ENCODE assay signal across 8 cellular contexts in genomic region chr10:6164271-6165095, GRCh38. TPM values are rescaled to one million over a fixed set of nuclear protein-coding genes. Genes with fewer than 3 reads are reported as not detected.
DNase-seq lines count a peak whose midpoint lies in the region; ATAC-seq and TF ChIP-seq lines count a peak whose summit lies in the region.

No MANE protein-coding gene starts in this region.

- H3K4me3 ChIP-seq in kidney epithelial cell (ENCODE audit: low read depth, low read length) (peak overlapping the region; percentile 79), tibial nerve (peak overlapping the region; percentile 61 to 87 (median 82))

- H3K9me3 Mint-ChIP-seq in activated T-cell treated with anti-CD3 and anti-CD28 coated beads, Interleukin-2, amount 50 U/mL, for 4 hours = no peaks in the 10 kb centered on the region
- no peaks in the 10 kb centered on the region for H3K9me3 Mint-ChIP-seq in activated naive CD8-positive, alpha-beta T cell treated with anti-CD3 and anti-CD28 coated beads, Interleukin-2, amount 50 U/mL, for 24 hours

- H3K27ac ChIP-seq in tibial nerve = peak overlapping the region; percentile 90 to 97 (median 94)

- H3K27me3 ChIP-seq in kidney epithelial cell (ENCODE audit: control insufficient read depth, insufficient read depth, low read length) = no peaks in the 10 kb centered on the region
- H3K27me3 ChIP-seq in tibial nerve = no peaks in the 10 kb centered on the region

- ATAC-seq in activated T-cell treated with anti-CD3 and anti-CD28 coated beads, Interleukin-2, amount 50 U/mL, for 4 hours = peak in 1 of 2 donors; percentile 23
- ATAC-seq in activated naive CD8-positive, alpha-beta T cell treated with anti-CD3 and anti-CD28 coated beads, Interleukin-2, amount 50 U/mL, for 24 hours = peak; percentile 11

- peaks cover 51% of the 10 kb centered on the region for H3K4me1 Mint-ChIP-seq in activated T-cell treated with anti-CD3 and anti-CD28 coated beads, Interleukin-2, amount 50 U/mL, for 4 hours (ENCODE audit: low read depth)
- peaks cover 66% of the 10 kb centered on the region for H3K4me1 Mint-ChIP-seq in activated naive CD8-positive, alpha-beta T cell treated with anti-CD3 and anti-CD28 coated beads, Interleukin-2, amount 50 U/mL, for 24 hours

- DNase-seq in activated T-cell treated with anti-CD3 and anti-CD28 coated beads, Interleukin-2, amount 50 U/mL, for 4 hours = no peak
- no peak for DNase-seq in activated T-cell treated with anti-CD3 and anti-CD28 coated beads, Interleukin-2, amount 50 U/mL, for 1 hour
- no peak for DNase-seq in activated naive CD8-positive, alpha-beta T cell treated with anti-CD3 and anti-CD28 coated beads, Interleukin-2, amount 50 U/mL, for 24 hours
- DNase-seq in kidney epithelial cell (ENCODE audit: low read depth) (no peak), tibial nerve (ENCODE audit: low spot score in 2 of 2) (no peak), D341Med (ENCODE audit: low spot score) (no peak), NCI-H187 (lab: John Stamatoyannopoulos, UW) (no peak)
- DNase-seq in NK-92 treated with Interleukin-12 subunit alpha and Interleukin-12 subunit beta, amount 100 ng/mL, for 24 hours (lab: John Stamatoyannopoulos, UW) = no peak

- no peaks in the 10 kb centered on the region for H3K27me3 Mint-ChIP-seq in activated T-cell treated with anti-CD3 and anti-CD28 coated beads, Interleukin-2, amount 50 U/mL, for 4 hours (ENCODE audit: low read depth)
- no peaks in the 10 kb centered on the region for H3K27me3 Mint-ChIP-seq in activated naive CD8-positive, alpha-beta T cell treated with anti-CD3 and anti-CD28 coated beads, Interleukin-2, amount 50 U/mL, for 24 hours

- no peak for TF ChIP-seq EP300 in tibial nerve (IDR thresholded peaks at IDR 0.05)

- peaks cover 16% of the 10 kb centered on the region for H3K36me3 Mint-ChIP-seq in activated T-cell treated with anti-CD3 and anti-CD28 coated beads, Interleukin-2, amount 50 U/mL, for 4 hours (ENCODE audit: insufficient read depth)
- H3K36me3 Mint-ChIP-seq in activated naive CD8-positive, alpha-beta T cell treated with anti-CD3 and anti-CD28 coated beads, Interleukin-2, amount 50 U/mL, for 24 hours (ENCODE audit: low read depth) = peaks cover 29% of the 10 kb centered on the region

- peaks cover 0 to 66% (median 15%) of the 10 kb centered on the region in 4 donors for H3K4me1 ChIP-seq in tibial nerve

- no peak for TF ChIP-seq POLR2A in tibial nerve (IDR thresholded peaks at IDR 0.05)

- 20 to 26% methylated on average over 16 of the region's 16 CpGs for WGBS in tibial nerve, 2 donors

- H3K4me3 Mint-ChIP-seq in activated T-cell treated with anti-CD3 and anti-CD28 coated beads, Interleukin-2, amount 50 U/mL, for 4 hours = peak overlapping the region; percentile 96
- H3K4me3 Mint-ChIP-seq in activated naive CD8-positive, alpha-beta T cell treated with anti-CD3 and anti-CD28 coated beads, Interleukin-2, amount 50 U/mL, for 24 hours = peak overlapping the region; percentile 98

- H3K36me3 ChIP-seq in kidney epithelial cell (ENCODE audit: control insufficient read depth, insufficient read depth, low read length) (no peaks in the 10 kb centered on the region), tibial nerve (peaks cover 0 to 16% (median 0%) of the 10 kb centered on the region in 3 donors)

- no peaks in the 10 kb centered on the region for H3K9me3 ChIP-seq in tibial nerve

- TF ChIP-seq CTCF in kidney epithelial cell (IDR thresholded peaks at IDR 0.05; ENCODE audit: insufficient read depth, low read length, poor library complexity, severe bottlenecking) (no peak), tibial nerve (IDR thresholded peaks at IDR 0.05) (no peak)

- peak overlapping the region; percentile 98 for H3K27ac Mint-ChIP-seq in activated naive CD8-positive, alpha-beta T cell treated with anti-CD3 and anti-CD28 coated beads, Interleukin-2, amount 50 U/mL, for 24 hours

RNA-seq across cellular contexts. Expression of gene PFKFB3, which starts 38.2 kb away (rescaled TPM):
- 10 to 100 TPM; 60.5 to 77.0 (median 68.8) TPM for total RNA-seq in activated T-cell treated with anti-CD3 and anti-CD28 coated beads, Interleukin-2, amount 50 U/mL, for 4 hours
- total RNA-seq in kidney epithelial cell (44.5 and 44.6 TPM in 2 replicates), tibial nerve (100 to 1,000 TPM in 2 of 4 donors, 10 to 100 TPM in 2; 72.0 to 183 (median 98.7) TPM)
